In the genomic region with DNA sequence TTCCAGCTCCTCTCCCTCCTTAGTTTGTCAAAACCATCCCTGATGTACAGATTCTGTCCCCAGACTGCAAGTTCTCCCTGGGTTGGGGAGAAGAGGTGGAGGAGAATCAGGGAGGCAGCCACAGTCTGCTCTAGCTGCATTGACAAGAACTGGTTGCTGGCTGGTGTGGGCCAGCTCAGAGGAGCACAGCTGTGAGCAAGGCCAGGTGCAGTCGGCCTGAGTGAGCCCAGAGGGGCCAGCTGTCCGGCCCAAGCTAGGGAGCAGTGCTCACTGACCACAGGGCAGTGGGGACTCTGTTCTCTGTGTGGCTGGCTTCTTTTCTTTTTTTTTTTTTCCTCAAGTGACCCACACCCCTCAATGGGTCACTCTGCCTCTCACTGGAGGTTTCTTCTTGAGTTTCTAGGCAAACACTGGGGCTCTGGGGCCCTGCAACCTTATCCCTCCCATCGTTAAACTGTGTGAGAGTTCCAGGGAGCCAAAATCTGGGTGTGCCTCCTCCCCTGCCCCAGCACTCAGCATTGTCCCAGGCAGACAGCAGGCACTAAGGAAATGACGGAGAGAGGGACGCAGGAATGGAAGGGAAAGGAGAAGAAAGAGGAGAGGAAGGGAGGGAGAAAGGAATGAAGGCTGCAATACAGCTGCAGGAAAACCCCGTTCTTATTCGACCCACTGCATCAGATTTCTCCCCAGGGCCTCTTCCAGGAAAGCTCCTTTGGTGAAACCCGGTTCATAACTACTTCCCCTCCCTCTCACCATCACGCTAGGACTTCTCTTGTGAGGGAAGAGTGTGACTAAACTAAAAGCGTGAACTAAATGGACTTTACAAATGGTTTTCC, we compare ENCODE assay signal across 12 cellular contexts. TPM values are rescaled to one million over a fixed set of nuclear protein-coding genes. Genes with fewer than 3 reads are reported as not detected.
DNase-seq lines count a peak whose midpoint lies in the region; ATAC-seq and TF ChIP-seq lines count a peak whose summit lies in the region.
"Had no signal": no experiment of that assay in that cellular context is flagged by ENCODE, and none has a peak within 500 bp of the region (broad histone marks: within the 10 kb centered on the region; RNA-seq: fewer than 3 reads in every experiment).

No MANE protein-coding gene starts in this region.

- H3K4me3 Mint-ChIP-seq in activated CD4-positive, alpha-beta T cell treated with anti-CD3 and anti-CD28 coated beads for 36 hours, result no peak overlapping the region
- no peak overlapping the region for H3K4me3 Mint-ChIP-seq in activated naive CD4-positive, alpha-beta T cell treated with anti-CD3 and anti-CD28 coated beads, Interleukin-2, amount 10 ng/mL, durations not matched to agents 7 days and 5 days
- H3K4me3 Mint-ChIP-seq in type B pancreatic cell, result no peak overlapping the region

- ATAC-seq in activated CD4-positive, alpha-beta T cell treated with anti-CD3 and anti-CD28 coated beads for 36 hours, result no peak
- ATAC-seq in left cardiac atrium, result peak; percentile 27 to 55
- no peak for ATAC-seq in GM21825 (IDR thresholded peaks at IDR 0.05; ENCODE audit: unreplicated experiment)

- POLR2A ChIA-PET in activated CD4-positive, alpha-beta T cell treated with anti-CD3 and anti-CD28 coated beads for 36 hours (lab: Charles Lee), result no interaction called here

- no peaks in the 10 kb centered on the region for H3K9me3 ChIP-seq in SJCRH30 (replicated peaks)
- H3K9me3 ChIP-seq in skeletal muscle satellite cell (replicated peaks; ENCODE audit: low read length), result no peaks in the 10 kb centered on the region

- DNase-seq in activated CD4-positive, alpha-beta T cell treated with anti-CD3 and anti-CD28 coated beads for 36 hours, result no peak
- no peak for DNase-seq in activated CD4-positive, alpha-beta T cell treated with anti-CD3 and anti-CD28 coated beads for 4 hours
- DNase-seq in SJCRH30, result peak; percentile 79 to 84
- DNase-seq in left cardiac atrium, result no peak
- no peak for DNase-seq in activated naive CD4-positive, alpha-beta T cell treated with anti-CD3 and anti-CD28 coated beads, Interleukin-2, amount 10 ng/mL, durations not matched to agents 7 days and 5 days
- no peak for DNase-seq in type B pancreatic cell (ENCODE audit: extremely low spot score, unreplicated experiment)
- DNase-seq: NCI-H2029 had no signal

- peaks cover 11% of the 10 kb centered on the region for H3K27me3 Mint-ChIP-seq in activated CD4-positive, alpha-beta T cell treated with anti-CD3 and anti-CD28 coated beads for 36 hours
- peaks cover 59% of the 10 kb centered on the region for H3K27me3 Mint-ChIP-seq in activated naive CD4-positive, alpha-beta T cell treated with anti-CD3 and anti-CD28 coated beads, Interleukin-2, amount 10 ng/mL, durations not matched to agents 7 days and 5 days
- H3K27me3 Mint-ChIP-seq in type B pancreatic cell, result no peaks in the 10 kb centered on the region

- no peak for TF ChIP-seq CTCF in type B pancreatic cell (conservative IDR thresholded peaks at IDR 0.05)

- peak overlapping the region; percentile 14 for H3K27ac Mint-ChIP-seq in activated CD4-positive, alpha-beta T cell treated with anti-CD3 and anti-CD28 coated beads for 36 hours
- no peak overlapping the region for H3K27ac Mint-ChIP-seq in activated naive CD4-positive, alpha-beta T cell treated with anti-CD3 and anti-CD28 coated beads, Interleukin-2, amount 10 ng/mL, durations not matched to agents 7 days and 5 days
- H3K27ac Mint-ChIP-seq in type B pancreatic cell, result no peak overlapping the region

- peaks cover 24% of the 10 kb centered on the region for H3K4me1 ChIP-seq in SJCRH30
- peaks cover 7% of the 10 kb centered on the region for H3K4me1 ChIP-seq in skeletal muscle satellite cell (ENCODE audit: control insufficient read depth, insufficient read depth, low read length)

- H3K4me3 ChIP-seq in SJCRH30 (0 out of 2 replicates have a peak overlapping the region, but pooled peaks have one; percentile 8), skeletal muscle satellite cell (ENCODE audit: low read length) (no peak overlapping the region)
- H3K4me3 ChIP-seq: coronary artery, skin epidermis had no signal

- peaks cover 18% of the 10 kb centered on the region for H3K4me1 Mint-ChIP-seq in activated CD4-positive, alpha-beta T cell treated with anti-CD3 and anti-CD28 coated beads for 36 hours
- H3K4me1 Mint-ChIP-seq in activated naive CD4-positive, alpha-beta T cell treated with anti-CD3 and anti-CD28 coated beads, Interleukin-2, amount 10 ng/mL, durations not matched to agents 7 days and 5 days, result peaks cover 46% of the 10 kb centered on the region
- H3K4me1 Mint-ChIP-seq in type B pancreatic cell (ENCODE audit: unreplicated experiment), result peaks cover 57% of the 10 kb centered on the region

- CTCF ChIA-PET in activated CD4-positive, alpha-beta T cell treated with anti-CD3 and anti-CD28 coated beads for 36 hours (lab: Charles Lee), result interaction anchor here (1.1 kb wide), 1 partner anchor 11 kb away, joined by 3 read pairs; no protein-coding TSS in a partner anchor
- CTCF ChIA-PET in activated naive CD4-positive, alpha-beta T cell treated with anti-CD3 and anti-CD28 coated beads, Interleukin-2, amount 10 ng/mL, durations not matched to agents 7 days and 5 days (lab: Charles Lee), result no interaction called here

- peaks cover 3% of the 10 kb centered on the region; the same call in 1 of the 2 replicates for H3K27me3 ChIP-seq in SJCRH30
- peaks cover 47% of the 10 kb centered on the region for H3K27me3 ChIP-seq in skeletal muscle satellite cell (ENCODE audit: control insufficient read depth, insufficient read depth, low read length)

- no peaks in the 10 kb centered on the region for H3K36me3 Mint-ChIP-seq in activated CD4-positive, alpha-beta T cell treated with anti-CD3 and anti-CD28 coated beads for 36 hours (ENCODE audit: low read depth)
- no peaks in the 10 kb centered on the region for H3K36me3 Mint-ChIP-seq in activated naive CD4-positive, alpha-beta T cell treated with anti-CD3 and anti-CD28 coated beads, Interleukin-2, amount 10 ng/mL, durations not matched to agents 7 days and 5 days
- H3K36me3 Mint-ChIP-seq in type B pancreatic cell, result no peaks in the 10 kb centered on the region

- H3K36me3 ChIP-seq in SJCRH30, result no peaks in the 10 kb centered on the region
- no peaks in the 10 kb centered on the region for H3K36me3 ChIP-seq in skeletal muscle satellite cell (ENCODE audit: insufficient read depth, low read length)

- H3K27ac ChIP-seq in SJCRH30, result peak overlapping the region; percentile 56
- H3K27ac ChIP-seq: coronary artery, RWPE1 had no signal

- no peak overlapping the region for H3K9ac ChIP-seq in skeletal muscle satellite cell (ENCODE audit: low read depth, low read length)

- intact Hi-C loops in activated CD4-positive, alpha-beta T cell treated with anti-CD3 and anti-CD28 coated beads for 36 hours (cut with DNase I, micrococcal nuclease), result no loop called here
- intact Hi-C loops in left cardiac atrium (cut with DNase I), result no loop called here

- H3K9me3 Mint-ChIP-seq in activated CD4-positive, alpha-beta T cell treated with anti-CD3 and anti-CD28 coated beads for 36 hours (ENCODE audit: low read depth), result no peaks in the 10 kb centered on the region
- H3K9me3 Mint-ChIP-seq in activated naive CD4-positive, alpha-beta T cell treated with anti-CD3 and anti-CD28 coated beads, Interleukin-2, amount 10 ng/mL, durations not matched to agents 7 days and 5 days, result no peaks in the 10 kb centered on the region
- H3K9me3 Mint-ChIP-seq in type B pancreatic cell, result no peaks in the 10 kb centered on the region

- peak overlapping the region; percentile 27 for H3K4me2 ChIP-seq in skeletal muscle satellite cell (ENCODE audit: low read length)

RNA-seq across cellular contexts. Expression of a gene that starts 37.7 kb away (rescaled TPM):
- under 1 TPM; 0.40 to 0.50 TPM for total RNA-seq in activated CD4-positive, alpha-beta T cell treated with anti-CD3 and anti-CD28 coated beads for 36 hours
- total RNA-seq in SJCRH30 (2014; rRNA removed; shearing (Covaris generic)), result 18.7 and 21.6 TPM in 2 replicates
- 10 to 100 TPM; 13.2 to 60.5 TPM for total RNA-seq in left cardiac atrium
- total RNA-seq in skeletal muscle satellite cell (2012; rRNA removed), result 0.87 and 1.0 TPM in 2 replicates
- 100 and 180 TPM in 2 replicates for total RNA-seq in type B pancreatic cell (ENCODE audit: low replicate concordance)

Comparison
In these comparisons a context has a peak if more than half of its experiments do, and no peak if none do; other contexts are left out.
1. ATAC-seq: peak in left cardiac atrium (2 of 2); none in activated CD4-positive, alpha-beta T cell treated with anti-CD3 and anti-CD28 coated beads for 36 hours (single experiment) and GM21825 (single experiment).
2. DNase-seq: peak in SJCRH30 (2 of 2); none in activated CD4-positive, alpha-beta T cell treated with anti-CD3 and anti-CD28 coated beads for 36 hours (single experiment), activated CD4-positive, alpha-beta T cell treated with anti-CD3 and anti-CD28 coated beads for 4 hours (0 of 2), left cardiac atrium (single experiment), activated naive CD4-positive, alpha-beta T cell treated with anti-CD3 and anti-CD28 coated beads, Interleukin-2, amount 10 ng/mL, durations not matched to agents 7 days and 5 days (single experiment) and type B pancreatic cell (single experiment).
3. RNA of a gene that starts 37.7 kb away (total RNA-seq): 100 to 180 TPM in type B pancreatic cell, 13.2 to 60.5 TPM in left cardiac atrium and 18.7 to 21.6 TPM in SJCRH30; 0.40 to 0.50 TPM in activated CD4-positive, alpha-beta T cell treated with anti-CD3 and anti-CD28 coated beads for 36 hours; every median in the first group is over 4 times any median in the second.